In genomic region chr20:31475032-31475431, GRCh38 we compare ENCODE assay signal across 11 cellular contexts. TPM values are rescaled to one million over a fixed set of nuclear protein-coding genes. Genes with fewer than 3 reads are reported as not detected.
A peak's percentile ranks its signal among the peaks of the same experiment; 100 is the strongest.
DNase-seq lines count a peak whose midpoint lies in the region; ATAC-seq and TF ChIP-seq lines count a peak whose summit lies in the region.
"Had no signal": no experiment of that assay in that cellular context is flagged by ENCODE, and none has a peak within 500 bp of the region (broad histone marks: within the 10 kb centered on the region; RNA-seq: fewer than 3 reads in every experiment).

Gene DEFB124 (minus strand): TSS chr20:31475127. CDS start chr20:31473013, 2,114 bp downstream.
Gene REM1 (plus strand): TSS chr20:31475288. CDS start chr20:31476446, 1,158 bp downstream.

- peaks cover 30% of the 10 kb centered on the region for H3K27me3 Mint-ChIP-seq in glutamatergic neuron (ENCODE audit: unreplicated experiment)
- peaks cover 10% of the 10 kb centered on the region for H3K27me3 Mint-ChIP-seq in osteocyte (ENCODE audit: unreplicated experiment)

- H3K4me1 Mint-ChIP-seq in glutamatergic neuron (ENCODE audit: low read depth, unreplicated experiment) (peaks cover 8% of the 10 kb centered on the region), osteocyte (ENCODE audit: unreplicated experiment) (no peaks in the 10 kb centered on the region)

- ATAC-seq in omental fat pad (ENCODE audit: low FRiP score), result peak; percentile 5
- ATAC-seq: body of pancreas had no signal

- H3K9me3 Mint-ChIP-seq in glutamatergic neuron (ENCODE audit: unreplicated experiment) (peaks cover 16% of the 10 kb centered on the region), osteocyte (ENCODE audit: unreplicated experiment) (no peaks in the 10 kb centered on the region)
- H3K9me3 Mint-ChIP-seq: activated CD4-positive, alpha-beta memory T cell treated with anti-CD3 and anti-CD28 coated beads for 36 hours had no signal

- CTCF ChIA-PET in mammary epithelial cell (lab: Charles Lee; ENCODE audit: low non-redundant PET), result no interaction called here

- no peaks in the 10 kb centered on the region for H3K79me2 ChIP-seq in mammary epithelial cell (ENCODE audit: insufficient read depth, low read length)

- H2AFZ ChIP-seq in mammary epithelial cell (ENCODE audit: low read depth, low read length), result no peak within 1 kb of the TSS

- no peaks in the 10 kb centered on the region for H4K20me1 ChIP-seq in mammary epithelial cell (ENCODE audit: insufficient read depth, low read length)

- WGBS in mammary epithelial cell (ENCODE audit: low coverage, missing lambda C conversion rate), result 33% methylated on average over 6 of the region's 27 CpGs

- no peaks in the 10 kb centered on the region for H3K9me3 ChIP-seq in breast epithelium
- no peaks in the 10 kb centered on the region for H3K9me3 ChIP-seq in mammary epithelial cell (replicated peaks; ENCODE audit: insufficient read depth, low read length)
- H3K9me3 ChIP-seq: body of pancreas, neutrophil had no signal

- in situ Hi-C loops in mammary epithelial cell (cut with MboI; ENCODE audit: low sequenced_read_pairs in 2 of 2), result no loop called here

- no peak for TF ChIP-seq CTCF in breast epithelium (IDR thresholded peaks at IDR 0.05)
- TF ChIP-seq CTCF in mammary epithelial cell (conservative IDR thresholded peaks at IDR 0.05 in 1 of 2, IDR thresholded peaks at IDR 0.05 in 1 of 2; ENCODE audit: extremely low read depth in 1 of 2, insufficient read depth in 1 of 2, low read depth in 1 of 2, low read length in 2 of 2), result no peak
- TF ChIP-seq CTCF in glutamatergic neuron (IDR thresholded peaks at IDR 0.05; ENCODE audit: partially characterized antibody, unreplicated experiment), result no peak
- TF ChIP-seq CTCF in omental fat pad (IDR thresholded peaks at IDR 0.05), result no peak
- TF ChIP-seq CTCF in osteocyte (IDR thresholded peaks at IDR 0.05), result no peak

- no peaks in the 10 kb centered on the region for H3K36me3 ChIP-seq in breast epithelium
- no peaks in the 10 kb centered on the region for H3K36me3 ChIP-seq in mammary epithelial cell (ENCODE audit: insufficient read depth, low read length)
- H3K36me3 ChIP-seq: neutrophil had no signal

- dilution Hi-C loops in mammary epithelial cell (cut with HindIII; ENCODE audit: low sequenced_read_pairs), result no loop called here

- no peak within 1 kb of the TSS for H3K4me2 ChIP-seq in mammary epithelial cell (ENCODE audit: insufficient read depth, low read depth, low read length)

- H3K4me3 ChIP-seq in breast epithelium (peak within 1 kb of the TSS; percentile 51 to 72 (median 52)), mammary epithelial cell (replicated peaks in 1 of 3; ENCODE audit: insufficient read depth in 1 of 3, low read depth in 2 of 3, low read length in 3 of 3) (no peak within 1 kb of the TSS)
- H3K4me3 ChIP-seq: body of pancreas had no signal

- peak within 1 kb of the TSS; percentile 48 to 77 for H3K27ac ChIP-seq in breast epithelium
- H3K27ac ChIP-seq in mammary epithelial cell (ENCODE audit: insufficient read depth, low read depth, low read length), result no peak within 1 kb of the TSS
- H3K27ac ChIP-seq: body of pancreas, neutrophil had no signal

- H3K27me3 ChIP-seq in breast epithelium, result peaks cover 0 to 16% of the 10 kb centered on the region in 2 donors
- peaks cover 2% of the 10 kb centered on the region for H3K27me3 ChIP-seq in mammary epithelial cell (ENCODE audit: insufficient read depth, low read length)

- intact Hi-C loops in breast epithelium (cut with DNase I; ENCODE audit: low total_unique reads) (no loop called here), mammary epithelial cell (cut with micrococcal nuclease) (no loop called here)

- BruUV-seq in mammary epithelial cell (replicated peaks; lab: Mats Ljungman, UMichigan), result no TSS peak

- no peak for TF ChIP-seq POLR2A in breast epithelium (IDR thresholded peaks at IDR 0.05)

- H3K4me3 Mint-ChIP-seq in glutamatergic neuron (ENCODE audit: unreplicated experiment) (peak within 1 kb of the TSS; percentile 79), osteocyte (ENCODE audit: unreplicated experiment) (no peak within 1 kb of the TSS)
- H3K4me3 Mint-ChIP-seq: activated CD4-positive, alpha-beta memory T cell treated with anti-CD3 and anti-CD28 coated beads for 36 hours had no signal

- DNase-seq in breast epithelium (ENCODE audit: low spot score in 2 of 2) (no peak), mammary epithelial cell (no peak), glutamatergic neuron (peak; percentile 75), omental fat pad (ENCODE audit: low spot score) (no peak), NCI-H1436 (lab: John Stamatoyannopoulos, UW) (no peak), osteocyte (ENCODE audit: extremely low spot score, unreplicated experiment) (no peak), SHP77 (lab: John Stamatoyannopoulos, UW) (no peak)
- no peak for DNase-seq in activated CD4-positive, alpha-beta T cell treated with anti-CD3 and anti-CD28 coated beads, Interleukin-2, amount 50 U/mL, for 48 hours
- DNase-seq: activated CD4-positive, alpha-beta memory T cell treated with anti-CD3 and anti-CD28 coated beads for 36 hours had no signal

- H3K36me3 Mint-ChIP-seq in glutamatergic neuron (ENCODE audit: unreplicated experiment), result peaks cover 19% of the 10 kb centered on the region
- no peaks in the 10 kb centered on the region for H3K36me3 Mint-ChIP-seq in osteocyte (ENCODE audit: unreplicated experiment)
- H3K36me3 Mint-ChIP-seq: activated CD4-positive, alpha-beta memory T cell treated with anti-CD3 and anti-CD28 coated beads for 36 hours had no signal

- no peak within 1 kb of the TSS for H3K27ac Mint-ChIP-seq in glutamatergic neuron (ENCODE audit: unreplicated experiment)
- no peak within 1 kb of the TSS for H3K27ac Mint-ChIP-seq in osteocyte (ENCODE audit: unreplicated experiment)
- H3K27ac Mint-ChIP-seq: activated CD4-positive, alpha-beta memory T cell treated with anti-CD3 and anti-CD28 coated beads for 36 hours had no signal

- no peak within 1 kb of the TSS for H3K9ac ChIP-seq in mammary epithelial cell (ENCODE audit: insufficient read depth, low read length)

- no peaks in the 10 kb centered on the region for H3K4me1 ChIP-seq in breast epithelium
- H3K4me1 ChIP-seq in mammary epithelial cell (ENCODE audit: insufficient read depth, low read length), result no peaks in the 10 kb centered on the region

RNA-seq across cellular contexts. Expression of gene DEFB124, which starts in this region (rescaled TPM):
- not detected for total RNA-seq in breast epithelium
- total RNA-seq in mammary epithelial cell, result not detected
- polyA plus RNA-seq in mammary epithelial cell, result not detected
- polyA minus RNA-seq in mammary epithelial cell, result not detected
- not detected for total RNA-seq in glutamatergic neuron (ENCODE audit: unreplicated experiment)
- 1 to 10 TPM in 1 of 4 donors, not detected in 3; 2.7 TPM for total RNA-seq in omental fat pad
- total RNA-seq in osteocyte, result not detected in 2 replicates
- total RNA-seq: activated CD4-positive, alpha-beta memory T cell treated with anti-CD3 and anti-CD28 coated beads for 36 hours; body of pancreas had no signal

RNA-seq across cellular contexts. Expression of gene REM1, which starts in this region (rescaled TPM):
- total RNA-seq in breast epithelium (1 to 10 TPM; 3.2 to 3.9 (median 3.4) TPM), mammary epithelial cell (not detected), glutamatergic neuron (ENCODE audit: unreplicated experiment) (2.8 TPM), omental fat pad (10 to 100 TPM in 1 of 4 donors, 1 to 10 TPM in 2, not detected in 1; 1.6 to 12.3 (median 4.0) TPM), osteocyte (not detected in 2 replicates)
- not detected for polyA plus RNA-seq in mammary epithelial cell
- not detected for polyA minus RNA-seq in mammary epithelial cell
- total RNA-seq: activated CD4-positive, alpha-beta memory T cell treated with anti-CD3 and anti-CD28 coated beads for 36 hours had no signal

Comparison
In these comparisons a context has a peak if more than half of its experiments do, and no peak if none do; other contexts are left out.
1. H3K4me3 ChIP-seq: peak in breast epithelium (3 of 3); none in mammary epithelial cell (0 of 3).